In genomic region chr12:93361159-93361919, GRCh38 we compare ENCODE assay signal across 1 cellular context.
TF ChIP-seq lines count a peak whose summit lies in the region.

No MANE protein-coding gene starts in this region.

TF ChIP-seq in HepG2, 621 proteins besides CTCF, POLR2A, EP300 and RAD21 (continued from another document):
- TF ChIP-seq ZNF513 (CRISPR knock-in tag; conservative IDR thresholded peaks at IDR 0.05) (no peak), ZSCAN30 (CRISPR knock-in tag; IDR thresholded peaks at IDR 0.05) (no peak), ZSCAN25 (CRISPR knock-in tag; IDR thresholded peaks at IDR 0.05) (no peak), GTF2F1 (IDR thresholded peaks at IDR 0.05; ENCODE audit: low read length) (no peak), ZNF496 (CRISPR knock-in tag; IDR thresholded peaks at IDR 0.05; ENCODE audit: insufficient replicate concordance) (no peak), ZNF17 (CRISPR knock-in tag; IDR thresholded peaks at IDR 0.05) (no peak), ZNF766 (CRISPR knock-in tag; IDR thresholded peaks at IDR 0.05; ENCODE audit: borderline replicate concordance) (no peak), SIX1 (CRISPR knock-in tag; IDR thresholded peaks at IDR 0.05; ENCODE audit: borderline replicate concordance) (no peak), MNT (IDR thresholded peaks at IDR 0.05) (no peak)
